17 cellular contexts compared by ENCODE assay signal in genomic region chr16:81164481-81164880, GRCh38.
DNase-seq lines count a peak whose midpoint lies in the region; ATAC-seq and TF ChIP-seq lines count a peak whose summit lies in the region.
"Had no signal": no experiment of that assay in that cellular context is flagged by ENCODE, and none has a peak within 500 bp of the region (broad histone marks: within the 10 kb centered on the region; RNA-seq: fewer than 3 reads in every experiment).

No MANE protein-coding gene starts in this region.

- no peak overlapping the region for H3K4me2 ChIP-seq in trophoblast cell (ENCODE audit: low read length)
- H3K4me2 ChIP-seq: BLaER1 had no signal

- H3K23ac ChIP-seq in trophoblast cell (ENCODE audit: low read length): no peak overlapping the region

- no peak overlapping the region for H3K4me3 ChIP-seq in trophoblast cell (ENCODE audit: low read depth, low read length)
- H3K4me3 ChIP-seq in esophagus squamous epithelium: no peak overlapping the region
- H3K4me3 ChIP-seq: BLaER1, GM12878, GM23248 had no signal

- H2BK120ac ChIP-seq in trophoblast cell (ENCODE audit: insufficient read depth, low read length, poor library complexity): no peak overlapping the region

- H3K9me3 Mint-ChIP-seq in glutamatergic neuron (ENCODE audit: unreplicated experiment): peaks cover 13% of the 10 kb centered on the region
- H3K9me3 Mint-ChIP-seq in Calu3 (ENCODE audit: low read depth, unreplicated experiment): no peaks in the 10 kb centered on the region

- no peak for ATAC-seq in GM18867 (IDR thresholded peaks at IDR 0.05; ENCODE audit: unreplicated experiment)
- ATAC-seq: GM12878, HCT116 had no signal

- H4K8ac ChIP-seq in trophoblast cell (ENCODE audit: low read depth, low read length): no peak overlapping the region

- H3K4me1 ChIP-seq in trophoblast cell (ENCODE audit: control insufficient read depth in 1 of 2, insufficient read depth in 2 of 2, low read length in 2 of 2) (no peaks in the 10 kb centered on the region), esophagus squamous epithelium (no peaks in the 10 kb centered on the region)
- H3K4me1 ChIP-seq: BLaER1 had no signal

- no peak overlapping the region for H2AFZ ChIP-seq in trophoblast cell (ENCODE audit: insufficient read depth, low read length, poor library complexity)
- H2AFZ ChIP-seq: GM23248 had no signal

- CTCF ChIA-PET in Calu3 (lab: Charles Lee): interaction anchor here (0.6 kb wide), 1 partner anchor 565 kb away, joined by 5 read pairs; no protein-coding TSS in a partner anchor

- TF ChIP-seq POLR2A in esophagus squamous epithelium (IDR thresholded peaks at IDR 0.05): no peak

- intact Hi-C loops in Calu3 (cut with micrococcal nuclease; ENCODE audit: unreplicated experiment) (no loop called here), esophagus squamous epithelium (cut with DNase I) (no loop called here)

- H3K4ac ChIP-seq in trophoblast cell (ENCODE audit: low read depth, low read length): no peak overlapping the region

- H3K4me1 Mint-ChIP-seq in glutamatergic neuron (ENCODE audit: low read depth, unreplicated experiment): peaks cover 11% of the 10 kb centered on the region
- H3K4me1 Mint-ChIP-seq in Calu3 (ENCODE audit: low read depth, unreplicated experiment): peaks cover 2% of the 10 kb centered on the region
- H3K4me1 Mint-ChIP-seq: CD8-positive, alpha-beta memory T cell had no signal

- H3K9ac ChIP-seq in trophoblast cell (ENCODE audit: low read length): no peak overlapping the region
- H3K9ac ChIP-seq: BLaER1, GM23248 had no signal

- no peak overlapping the region for H3K18ac ChIP-seq in trophoblast cell (ENCODE audit: low read length)

- peak overlapping the region; percentile 56 for H2BK12ac ChIP-seq in trophoblast cell (ENCODE audit: low read length)

- WGBS in trophoblast cell (ENCODE audit: extremely low coverage, insufficient coverage, insufficient read length): no CpG with 5 or more reads among the region's 11 CpGs
- 69 to 71% methylated on average over 5 to 8 of the region's 11 CpGs for WGBS in esophagus squamous epithelium, 2 donors

- H3K27ac Mint-ChIP-seq in glutamatergic neuron (ENCODE audit: unreplicated experiment) (no peak overlapping the region), Calu3 (ENCODE audit: unreplicated experiment) (no peak overlapping the region)
- H3K27ac Mint-ChIP-seq: CD8-positive, alpha-beta memory T cell had no signal

- H3K4me3 Mint-ChIP-seq in glutamatergic neuron (ENCODE audit: unreplicated experiment): peak overlapping the region; percentile 25
- no peak overlapping the region for H3K4me3 Mint-ChIP-seq in Calu3 (ENCODE audit: low read depth, unreplicated experiment)
- H3K4me3 Mint-ChIP-seq: CD8-positive, alpha-beta memory T cell had no signal

- DNase-seq in NCI-H2029 (lab: John Stamatoyannopoulos, UW): peak; percentile 9
- no peak for DNase-seq in NCI-H2029 treated with DMSO at 0.1 percent for 48 hours (lab: John Stamatoyannopoulos, UW)
- peak; percentile 41 for DNase-seq in NCI-H1436 treated with DMSO at 0.1 percent for 48 hours (lab: John Stamatoyannopoulos, UW)
- DNase-seq in glutamatergic neuron: no peak
- DNase-seq in trophoblast cell: no peak
- DNase-seq in Calu3: no peak
- DNase-seq in esophagus squamous epithelium (lab: John Stamatoyannopoulos, UW): no peak
- DNase-seq: 8988T; AML-193; Caco-2; CD8-positive, alpha-beta memory T cell; DMS79; GM23248 had no signal

- no peaks in the 10 kb centered on the region for H3K36me3 Mint-ChIP-seq in glutamatergic neuron (ENCODE audit: unreplicated experiment)
- peaks cover 5% of the 10 kb centered on the region for H3K36me3 Mint-ChIP-seq in Calu3 (ENCODE audit: insufficient read depth, unreplicated experiment)
- H3K36me3 Mint-ChIP-seq: CD8-positive, alpha-beta memory T cell had no signal

- no TSS peak for BruUV-seq in Calu3 (replicated peaks; lab: Mats Ljungman, UMichigan)

- no peaks in the 10 kb centered on the region for H3K79me2 ChIP-seq in trophoblast cell (ENCODE audit: control insufficient read depth, insufficient read depth, low read length, poor library complexity)

- TF ChIP-seq CTCF in glutamatergic neuron (IDR thresholded peaks at IDR 0.05; ENCODE audit: partially characterized antibody, unreplicated experiment) (no peak), Calu3 (IDR thresholded peaks at IDR 0.05; ENCODE audit: unreplicated experiment) (no peak), esophagus squamous epithelium (IDR thresholded peaks at IDR 0.05) (no peak)

- H3K27me3 Mint-ChIP-seq in glutamatergic neuron (ENCODE audit: unreplicated experiment) (peaks cover 8% of the 10 kb centered on the region), Calu3 (ENCODE audit: unreplicated experiment) (no peaks in the 10 kb centered on the region)

- no peak overlapping the region for H3K27ac ChIP-seq in trophoblast cell (ENCODE audit: low read depth, low read length)
- H3K27ac ChIP-seq in esophagus squamous epithelium: no peak overlapping the region
- H3K27ac ChIP-seq: BLaER1, GM23248 had no signal

- no peaks in the 10 kb centered on the region for H3K79me1 ChIP-seq in trophoblast cell (ENCODE audit: low read length)

- no peaks in the 10 kb centered on the region for H3K36me3 ChIP-seq in trophoblast cell (ENCODE audit: control insufficient read depth in 1 of 2, insufficient read depth in 2 of 2, low read length in 2 of 2)
- no peaks in the 10 kb centered on the region for H3K36me3 ChIP-seq in esophagus squamous epithelium
- H3K36me3 ChIP-seq: BLaER1 had no signal

- peaks cover 6% of the 10 kb centered on the region for H3K9me3 ChIP-seq in trophoblast cell (ENCODE audit: insufficient read depth, low read depth, low read length)
- no peaks in the 10 kb centered on the region for H3K9me3 ChIP-seq in esophagus squamous epithelium
- H3K9me3 ChIP-seq: BLaER1 had no signal

- no peak overlapping the region for H2BK5ac ChIP-seq in trophoblast cell (ENCODE audit: low read depth, low read length, poor library complexity)

- no peak overlapping the region for H4K91ac ChIP-seq in trophoblast cell (ENCODE audit: low read depth, low read length)

- no peak overlapping the region for H4K12ac ChIP-seq in trophoblast cell (ENCODE audit: low read depth, low read length)

- H3K14ac ChIP-seq in trophoblast cell (ENCODE audit: low read length): no peak overlapping the region

- H2AK5ac ChIP-seq in trophoblast cell (ENCODE audit: low read length): peak overlapping the region; percentile 66

- H3K27me3 ChIP-seq in trophoblast cell (ENCODE audit: insufficient read depth, low read length): no peaks in the 10 kb centered on the region
- H3K27me3 ChIP-seq in esophagus squamous epithelium: no peaks in the 10 kb centered on the region
- H3K27me3 ChIP-seq: BLaER1 had no signal

Comparison
In these comparisons a context has a peak if more than half of its experiments do, and no peak if none do; other contexts are left out.
1. DNase-seq: peak in NCI-H2029 (single experiment) and NCI-H1436 treated with DMSO at 0.1 percent for 48 hours (single experiment); none in NCI-H2029 treated with DMSO at 0.1 percent for 48 hours (single experiment), glutamatergic neuron (single experiment), trophoblast cell (0 of 2), Calu3 (single experiment) and esophagus squamous epithelium (single experiment).